ENCODE assay signal across 25 cellular contexts in genomic region chr4:96598465-96598864, GRCh38.
DNase-seq lines count a peak whose midpoint lies in the region; ATAC-seq and TF ChIP-seq lines count a peak whose summit lies in the region.
"Had no signal": no experiment of that assay in that cellular context is flagged by ENCODE, and none has a peak within 500 bp of the region (broad histone marks: within the 10 kb centered on the region; RNA-seq: fewer than 3 reads in every experiment).

No MANE protein-coding gene starts in this region.

- peak overlapping the region; percentile 11 for H3K4me2 ChIP-seq in neuronal stem cell (ENCODE audit: insufficient read depth, low read length, poor library complexity, severe bottlenecking)
- H3K4me2 ChIP-seq: BLaER1 had no signal

- H3K18ac ChIP-seq in neuronal stem cell (ENCODE audit: low read length) = peak overlapping the region; percentile 35

- H4K8ac ChIP-seq in neuronal stem cell (ENCODE audit: low read depth, low read length) = peak overlapping the region; percentile 48

- no peak overlapping the region for H2BK120ac ChIP-seq in neuronal stem cell (ENCODE audit: low read depth, low read length)

- no peak for TF ChIP-seq CTCF in right atrium auricular region (IDR thresholded peaks at IDR 0.05)
- TF ChIP-seq CTCF in left ventricle myocardium inferior (IDR thresholded peaks at IDR 0.05; ENCODE audit: borderline replicate concordance) = no peak
- TF ChIP-seq CTCF in A673 (conservative IDR thresholded peaks at IDR 0.05; ENCODE audit: low read depth, low read length) = no peak

- no peak overlapping the region for H3K4ac ChIP-seq in neuronal stem cell (ENCODE audit: low read length)

- no peak overlapping the region for H2BK5ac ChIP-seq in neuronal stem cell (ENCODE audit: low read length)

- H2AFZ ChIP-seq in neuronal stem cell (ENCODE audit: low read length) = peak overlapping the region; percentile 84

- no CpG with 5 or more reads among the region's 6 CpGs for WGBS in neuronal stem cell (ENCODE audit: extremely low coverage in 2 of 2, insufficient read length in 2 of 2, insufficient replicate concordance in 1 of 2), 2 donors

- H3K27me3 ChIP-seq in right atrium auricular region = no peaks in the 10 kb centered on the region
- H3K27me3 ChIP-seq in left ventricle myocardium inferior (ENCODE audit: low read depth) = no peaks in the 10 kb centered on the region
- H3K27me3 ChIP-seq in neuronal stem cell (ENCODE audit: control insufficient read depth in 3 of 3, insufficient read depth in 3 of 3, low read depth in 1 of 3, low read length in 3 of 3) = no peaks in the 10 kb centered on the region
- no peaks in the 10 kb centered on the region for H3K27me3 ChIP-seq in A673 (replicated peaks; ENCODE audit: insufficient read depth, low read depth, low read length, poor library complexity)
- H3K27me3 ChIP-seq: BLaER1, esophagus squamous epithelium, gastroesophageal sphincter, spleen, tibial nerve had no signal

- peak; percentile 52 for ATAC-seq in Right ventricle myocardium inferior
- ATAC-seq: gastroesophageal sphincter; left colon; SK-N-SH treated with all-trans-retinoic acid at 6 μM for 48 hours; stimulated activated naive CD8-positive, alpha-beta T cell treated with anti-CD3 and anti-CD28 coated beads, Interleukin-15, Interleukin-2, amounts not matched to agents 100 U/mL and 50 U/mL, for 24 hours had no signal

- H2AK5ac ChIP-seq in neuronal stem cell (ENCODE audit: low read depth, low read length) = no peak overlapping the region

- H3K4me1 ChIP-seq in right atrium auricular region (no peaks in the 10 kb centered on the region), left ventricle myocardium inferior (no peaks in the 10 kb centered on the region), neuronal stem cell (ENCODE audit: control insufficient read depth in 2 of 2, insufficient read depth in 1 of 2, low read depth in 1 of 2, low read length in 2 of 2) (peaks cover 2 to 12% of the 10 kb centered on the region in 2 donors), A673 (ENCODE audit: insufficient read depth, low read length, poor library complexity, severe bottlenecking) (no peaks in the 10 kb centered on the region)
- H3K4me1 ChIP-seq: BLaER1, esophagus squamous epithelium, gastroesophageal sphincter, spleen, tibial nerve had no signal

- no TSS peak for BruUV-seq in A673 (replicated peaks; lab: Mats Ljungman, UMichigan)

- H3K27ac ChIP-seq in right atrium auricular region (no peak overlapping the region), left ventricle myocardium inferior (replicated peaks) (no peak overlapping the region), neuronal stem cell (replicated peaks; ENCODE audit: low read length) (no peak overlapping the region), A673 (ENCODE audit: low read depth, low read length, poor library complexity, severe bottlenecking) (no peak overlapping the region)
- H3K27ac ChIP-seq: BLaER1, coronary artery, esophagus squamous epithelium, gastroesophageal sphincter, spleen, tibial nerve had no signal

- H3K9me3 ChIP-seq in right atrium auricular region (no peaks in the 10 kb centered on the region), left ventricle myocardium inferior (replicated peaks) (no peaks in the 10 kb centered on the region), neuronal stem cell (replicated peaks in 1 of 2; ENCODE audit: control insufficient read depth in 2 of 2, insufficient read depth in 1 of 2, low read depth in 1 of 2, low read length in 2 of 2) (no peaks in the 10 kb centered on the region), A673 (ENCODE audit: low read depth, low read length, poor library complexity, severe bottlenecking) (no peaks in the 10 kb centered on the region)
- H3K9me3 ChIP-seq: BLaER1, esophagus squamous epithelium, gastroesophageal sphincter, spleen, tibial nerve had no signal

- H3K23ac ChIP-seq in neuronal stem cell (ENCODE audit: low read depth, low read length, poor library complexity) = no peak overlapping the region

- intact Hi-C loops in Right ventricle myocardium inferior (cut with DNase I) (no loop called here), left ventricle myocardium inferior (cut with micrococcal nuclease) (no loop called here), A673 (cut with micrococcal nuclease; ENCODE audit: unreplicated experiment) (no loop called here)

- H3K4me3 ChIP-seq in right atrium auricular region = no peak overlapping the region
- H3K4me3 ChIP-seq in left ventricle myocardium inferior = peak overlapping the region; percentile 15
- H3K4me3 ChIP-seq in neuronal stem cell (ENCODE audit: low read length in 2 of 2) = no peak overlapping the region
- H3K4me3 ChIP-seq in A673 (ENCODE audit: low read depth, low read length, poor library complexity, severe bottlenecking) = no peak overlapping the region
- H3K4me3 ChIP-seq: BLaER1, coronary artery, esophagus squamous epithelium, gastroesophageal sphincter, spleen, tibial nerve had no signal

- H3K79me1 ChIP-seq in neuronal stem cell (ENCODE audit: low read depth, low read length) = no peaks in the 10 kb centered on the region

- H4K91ac ChIP-seq in neuronal stem cell (ENCODE audit: low read depth, low read length, poor library complexity) = no peak overlapping the region

- no peaks in the 10 kb centered on the region for H3K36me3 ChIP-seq in right atrium auricular region
- no peaks in the 10 kb centered on the region for H3K36me3 ChIP-seq in left ventricle myocardium inferior
- H3K36me3 ChIP-seq in neuronal stem cell (replicated peaks in 1 of 2; ENCODE audit: control insufficient read depth in 2 of 2, insufficient read depth in 2 of 2, low read length in 2 of 2) = no peaks in the 10 kb centered on the region
- no peaks in the 10 kb centered on the region for H3K36me3 ChIP-seq in A673 (ENCODE audit: insufficient read depth, low read length, poor library complexity, severe bottlenecking)
- H3K36me3 ChIP-seq: BLaER1, esophagus squamous epithelium, gastroesophageal sphincter, spleen, tibial nerve had no signal

- POLR2A ChIA-PET in A673 (lab: Charles Lee; ENCODE audit: low non-redundant PET) = no interaction called here

- DNase-seq in Right ventricle myocardium inferior (ENCODE audit: missing footprints) (no peak), right atrium auricular region (ENCODE audit: low spot score) (no peak), left ventricle myocardium inferior (peak; percentile 28), neuronal stem cell (ENCODE audit: low spot score) (no peak), OCI-M1 (lab: John Stamatoyannopoulos, UW) (no peak), EL (no peak), A673 (ENCODE audit: low spot score) (no peak)
- DNase-seq in stimulated activated naive CD4-positive, alpha-beta T cell (lab: John Stamatoyannopoulos, UW) = no peak
- DNase-seq: activated CD4-positive, alpha-beta memory T cell treated with anti-CD3 and anti-CD28 coated beads, Interleukin-2, amount 10 ng/mL, durations not matched to agents 7 days and 5 days; activated effector memory CD4-positive, alpha-beta T cell treated with anti-CD3 and anti-CD28 coated beads, Interleukin-2, amount 50 U/mL, for 16 hours; activated T-cell treated with anti-CD3 and anti-CD28 coated beads for 4 hours; esophagus squamous epithelium; left colon; NCI-H1417; NCI-H510A; nephron progenitor cell; RPMI8226; spleen; stimulated activated CD4-positive, alpha-beta T cell treated with anti-CD3 and anti-CD28 coated beads, Interleukin-4, amount 100 ng/mL, for 24 hours; stimulated activated naive CD8-positive, alpha-beta T cell treated with anti-CD3 and anti-CD28 coated beads, Interleukin-15, Interleukin-2, amounts not matched to agents 100 U/mL and 50 U/mL, for 24 hours had no signal

- no peak overlapping the region for H2BK15ac ChIP-seq in neuronal stem cell (ENCODE audit: low read length)

- H2BK12ac ChIP-seq in neuronal stem cell (ENCODE audit: low read length) = no peak overlapping the region

- no peak overlapping the region for H3K9ac ChIP-seq in neuronal stem cell (ENCODE audit: low read depth, low read length, poor library complexity)
- H3K9ac ChIP-seq: BLaER1 had no signal

- CTCF ChIA-PET in A673 (lab: Charles Lee) = no interaction called here

- H3K14ac ChIP-seq in neuronal stem cell (ENCODE audit: low read length) = no peak overlapping the region
